In the genomic region with DNA sequence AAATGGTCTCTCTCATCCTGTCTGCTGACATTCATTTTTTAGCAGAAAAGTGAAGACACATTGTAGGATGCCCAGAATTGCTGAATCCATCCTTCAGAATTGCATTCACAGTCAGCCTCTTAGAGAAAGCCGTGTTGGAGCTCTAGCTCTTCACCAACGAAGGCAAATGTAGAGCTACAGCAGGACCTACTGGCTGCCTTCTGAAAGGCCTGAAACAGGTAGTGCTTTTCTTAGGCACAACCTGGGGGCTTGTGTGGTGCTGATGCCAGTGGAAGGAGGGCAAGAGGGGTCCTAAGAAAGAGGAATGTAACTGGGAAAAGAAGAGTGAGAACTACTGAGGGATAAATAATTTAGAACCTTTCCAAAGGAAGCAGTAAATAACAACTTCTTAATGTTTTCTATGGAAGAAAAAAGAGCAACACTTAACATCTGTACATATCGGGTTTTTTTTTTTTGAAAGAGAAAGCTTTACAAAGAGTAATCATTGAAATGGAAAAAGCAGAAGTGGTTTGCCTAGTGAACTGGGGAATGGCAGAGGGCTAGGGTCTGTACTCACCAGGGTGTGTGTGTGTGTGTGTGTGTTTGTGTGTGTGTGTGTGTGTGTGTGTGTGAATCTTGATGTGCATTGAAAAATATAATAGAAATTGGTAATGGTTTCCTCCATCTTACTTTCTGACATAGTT, we compare ENCODE assay signal across 1 cellular context.
TF ChIP-seq lines count a peak whose summit lies in the region.

No MANE protein-coding gene starts in this region.

TF ChIP-seq in GM12878, 131 proteins besides CTCF, POLR2A, EP300 and RAD21 (continued from another document):
- no peak for TF ChIP-seq BCLAF1 (IDR thresholded peaks at IDR 0.05)
- peak; percentile 88 for TF ChIP-seq MTA2 (IDR thresholded peaks at IDR 0.05; ENCODE audit: low read depth)
- TF ChIP-seq GABPA (IDR thresholded peaks at IDR 0.05; ENCODE audit: low read depth): peak; percentile 59; the same call in 1 of the 2 replicates
- TF ChIP-seq RCOR1 (conservative IDR thresholded peaks at IDR 0.05; ENCODE audit: low read depth, low read length): no peak
- no peak for TF ChIP-seq NKRF (conservative IDR thresholded peaks at IDR 0.05)
- no peak for TF ChIP-seq ZNF622 (IDR thresholded peaks at IDR 0.05)
- TF ChIP-seq IKZF2 (IDR thresholded peaks at IDR 0.05): peak; percentile 93 to 94
- TF ChIP-seq IKZF1 (conservative IDR thresholded peaks at IDR 0.05): peak; percentile 45; the same call in 1 of the 2 replicates
- TF ChIP-seq SREBF1 (IDR thresholded peaks at IDR 0.05; ENCODE audit: low read length): no peak
- no peak for TF ChIP-seq ZNF207 (IDR thresholded peaks at IDR 0.05; ENCODE audit: borderline replicate concordance)
- no peak for TF ChIP-seq TAF1 (IDR thresholded peaks at IDR 0.05; ENCODE audit: borderline replicate concordance, low read depth, low read length)
- no peak for TF ChIP-seq NRF1 (conservative IDR thresholded peaks at IDR 0.05; ENCODE audit: low read depth, low read length)
- TF ChIP-seq EGR1 (IDR thresholded peaks at IDR 0.05; ENCODE audit: borderline replicate concordance in 1 of 2, low read depth in 2 of 2, low read length in 2 of 2): no peak
- TF ChIP-seq SMARCA5 (IDR thresholded peaks at IDR 0.05): no peak
- peak; percentile 84 for TF ChIP-seq PAX5 (IDR thresholded peaks at IDR 0.05; ENCODE audit: borderline replicate concordance, low read depth, low read length)
- no peak for TF ChIP-seq IRF3 (IDR thresholded peaks at IDR 0.05)
- no peak for TF ChIP-seq CBX5 (IDR thresholded peaks at IDR 0.05; ENCODE audit: low read depth)
- TF ChIP-seq RB1 (IDR thresholded peaks at IDR 0.05; ENCODE audit: borderline replicate concordance): no peak
- TF ChIP-seq CUX1 (IDR thresholded peaks at IDR 0.05; ENCODE audit: insufficient replicate concordance, low read depth, low read length): no peak
- TF ChIP-seq MEF2B (IDR thresholded peaks at IDR 0.05; ENCODE audit: partially characterized antibody, poor library complexity, severe bottlenecking): peak; percentile 50
- TF ChIP-seq CHD4 (IDR thresholded peaks at IDR 0.05): no peak
- TF ChIP-seq BCL11A (IDR thresholded peaks at IDR 0.05; ENCODE audit: low read depth, low read length): peak; percentile 58; the same call in 1 of the 2 replicates
- no peak for TF ChIP-seq BACH1 (IDR thresholded peaks at IDR 0.05; ENCODE audit: borderline replicate concordance)
- TF ChIP-seq ELK1 (IDR thresholded peaks at IDR 0.05; ENCODE audit: low read depth, low read length): no peak
- TF ChIP-seq PAX8 (IDR thresholded peaks at IDR 0.05): no peak
- TF ChIP-seq, protein P1, sequence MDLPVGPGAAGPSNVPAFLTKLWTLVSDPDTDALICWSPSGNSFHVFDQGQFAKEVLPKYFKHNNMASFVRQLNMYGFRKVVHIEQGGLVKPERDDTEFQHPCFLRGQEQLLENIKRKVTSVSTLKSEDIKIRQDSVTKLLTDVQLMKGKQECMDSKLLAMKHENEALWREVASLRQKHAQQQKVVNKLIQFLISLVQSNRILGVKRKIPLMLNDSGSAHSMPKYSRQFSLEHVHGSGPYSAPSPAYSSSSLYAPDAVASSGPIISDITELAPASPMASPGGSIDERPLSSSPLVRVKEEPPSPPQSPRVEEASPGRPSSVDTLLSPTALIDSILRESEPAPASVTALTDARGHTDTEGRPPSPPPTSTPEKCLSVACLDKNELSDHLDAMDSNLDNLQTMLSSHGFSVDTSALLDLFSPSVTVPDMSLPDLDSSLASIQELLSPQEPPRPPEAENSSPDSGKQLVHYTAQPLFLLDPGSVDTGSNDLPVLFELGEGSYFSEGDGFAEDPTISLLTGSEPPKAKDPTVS (IDR thresholded peaks at IDR 0.05; ENCODE audit: low read depth, low read length): no peak
- TF ChIP-seq CHD2 (IDR thresholded peaks at IDR 0.05; ENCODE audit: borderline replicate concordance, low read depth, low read length): 0 out of 2 replicates have a peak, but pooled peaks have one; percentile 33
- no peak for TF ChIP-seq TCF3 (IDR thresholded peaks at IDR 0.05; ENCODE audit: borderline replicate concordance, insufficient read depth, low read depth, low read length)
- peak; percentile 49; the same call in 1 of the 2 replicates for TF ChIP-seq TBL1XR1 (IDR thresholded peaks at IDR 0.05; ENCODE audit: low read depth, low read length)
- TF ChIP-seq, protein P2, sequence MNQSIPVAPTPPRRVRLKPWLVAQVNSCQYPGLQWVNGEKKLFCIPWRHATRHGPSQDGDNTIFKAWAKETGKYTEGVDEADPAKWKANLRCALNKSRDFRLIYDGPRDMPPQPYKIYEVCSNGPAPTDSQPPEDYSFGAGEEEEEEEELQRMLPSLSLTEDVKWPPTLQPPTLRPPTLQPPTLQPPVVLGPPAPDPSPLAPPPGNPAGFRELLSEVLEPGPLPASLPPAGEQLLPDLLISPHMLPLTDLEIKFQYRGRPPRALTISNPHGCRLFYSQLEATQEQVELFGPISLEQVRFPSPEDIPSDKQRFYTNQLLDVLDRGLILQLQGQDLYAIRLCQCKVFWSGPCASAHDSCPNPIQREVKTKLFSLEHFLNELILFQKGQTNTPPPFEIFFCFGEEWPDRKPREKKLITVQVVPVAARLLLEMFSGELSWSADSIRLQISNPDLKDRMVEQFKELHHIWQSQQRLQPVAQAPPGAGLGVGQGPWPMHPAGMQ (IDR thresholded peaks at IDR 0.05; ENCODE audit: borderline replicate concordance): peak; percentile 23; the same call in 1 of the 2 replicates
- peak; percentile 81 for TF ChIP-seq ATF7 (IDR thresholded peaks at IDR 0.05; ENCODE audit: low read depth)
